8 cellular contexts compared by ENCODE assay signal in the genomic region with DNA sequence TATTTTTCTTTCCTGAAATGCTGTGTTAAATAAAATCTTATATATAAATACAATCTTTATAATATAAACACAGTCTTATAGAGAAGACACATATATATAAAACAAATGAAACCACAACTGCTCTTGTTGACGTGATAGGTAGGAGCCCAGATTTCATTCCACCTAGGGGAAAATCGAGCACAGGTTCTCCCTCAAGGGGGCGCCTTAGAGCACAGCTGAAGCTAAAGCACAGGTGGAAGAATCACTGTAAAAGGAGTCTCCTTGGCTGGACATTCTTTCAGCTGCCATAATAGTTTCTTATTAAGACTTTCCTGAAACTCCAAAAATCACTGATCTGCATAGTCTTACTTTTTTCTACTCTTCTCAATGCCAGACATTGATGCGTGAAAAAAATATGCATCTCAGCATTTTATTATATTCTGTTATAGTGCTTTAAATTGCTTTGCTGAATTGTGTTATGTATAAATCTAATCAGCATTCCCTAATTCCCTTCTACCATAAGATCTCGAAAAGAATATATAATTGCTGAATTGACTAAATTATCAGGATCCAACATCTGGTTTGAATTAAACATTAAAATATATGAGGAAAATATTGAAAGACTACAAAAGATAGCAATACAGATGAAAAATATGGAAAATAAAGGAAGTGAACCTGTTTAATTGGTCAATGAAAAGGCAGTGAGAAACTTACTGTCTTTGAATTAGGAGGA. TPM values are rescaled to one million over a fixed set of nuclear protein-coding genes. Genes with fewer than 3 reads are reported as not detected.
DNase-seq lines count a peak whose midpoint lies in the region; ATAC-seq and TF ChIP-seq lines count a peak whose summit lies in the region.

No MANE protein-coding gene starts in this region.

- ATAC-seq in activated naive CD8-positive, alpha-beta T cell treated with anti-CD3 and anti-CD28 coated beads, Interleukin-2, amount 10 ng/mL, durations not matched to agents 7 days and 5 days (ENCODE audit: low read depth): no peak
- ATAC-seq in left lung: peak; percentile 71
- ATAC-seq in T-helper 17 cell: no peak

- H3K27ac Mint-ChIP-seq in activated naive CD8-positive, alpha-beta T cell treated with anti-CD3 and anti-CD28 coated beads, Interleukin-2, amount 10 ng/mL, durations not matched to agents 7 days and 5 days: no peak overlapping the region
- H3K27ac Mint-ChIP-seq in activated T-helper 2 cell treated with anti-CD3 and anti-CD28 coated beads, Interferon-gamma antibody, Interleukin-2, Interleukin-4, amounts not matched to agents 10 μg/mL and 5 μg/mL and 100 μg/mL, durations not matched to agents 14 hours and 24 hours and 36 hours: no peak overlapping the region
- H3K27ac Mint-ChIP-seq in T-helper 17 cell: no peak overlapping the region

- H3K36me3 ChIP-seq in Karpas-422 (ENCODE audit: insufficient read depth, low read length): no peaks in the 10 kb centered on the region
- H3K36me3 ChIP-seq in left lung: no peaks in the 10 kb centered on the region
- no peaks in the 10 kb centered on the region for H3K36me3 ChIP-seq in ovary

- H3K4me1 Mint-ChIP-seq in activated naive CD8-positive, alpha-beta T cell treated with anti-CD3 and anti-CD28 coated beads, Interleukin-2, amount 10 ng/mL, durations not matched to agents 7 days and 5 days: no peaks in the 10 kb centered on the region
- no peaks in the 10 kb centered on the region for H3K4me1 Mint-ChIP-seq in activated T-helper 2 cell treated with anti-CD3 and anti-CD28 coated beads, Interferon-gamma antibody, Interleukin-2, Interleukin-4, amounts not matched to agents 10 μg/mL and 5 μg/mL and 100 μg/mL, durations not matched to agents 14 hours and 24 hours and 36 hours (ENCODE audit: low read depth)
- no peaks in the 10 kb centered on the region for H3K4me1 Mint-ChIP-seq in T-helper 17 cell

- no peaks in the 10 kb centered on the region for H3K9me3 Mint-ChIP-seq in activated naive CD8-positive, alpha-beta T cell treated with anti-CD3 and anti-CD28 coated beads, Interleukin-2, amount 10 ng/mL, durations not matched to agents 7 days and 5 days
- H3K9me3 Mint-ChIP-seq in activated T-helper 2 cell treated with anti-CD3 and anti-CD28 coated beads, Interferon-gamma antibody, Interleukin-2, Interleukin-4, amounts not matched to agents 10 μg/mL and 5 μg/mL and 100 μg/mL, durations not matched to agents 14 hours and 24 hours and 36 hours: no peaks in the 10 kb centered on the region

- peak; percentile 41 to 64 for TF ChIP-seq CTCF in left lung (IDR thresholded peaks at IDR 0.05)
- TF ChIP-seq CTCF in ovary (IDR thresholded peaks at IDR 0.05): no peak

- H3K27ac ChIP-seq in Karpas-422 (ENCODE audit: low read length) (no peak overlapping the region), left lung (no peak overlapping the region), ovary (no peak overlapping the region)

- no peak for TF ChIP-seq EP300 in ovary (IDR thresholded peaks at IDR 0.05)

- POLR2A ChIA-PET in activated naive CD8-positive, alpha-beta T cell treated with anti-CD3 and anti-CD28 coated beads, Interleukin-2, amount 10 ng/mL, durations not matched to agents 7 days and 5 days (lab: Charles Lee): no interaction called here

- H3K4me2 ChIP-seq in Karpas-422 (ENCODE audit: low read depth, low read length, poor library complexity, severe bottlenecking): no peak overlapping the region

- intact Hi-C loops in left lung (cut with DNase I) (loop anchor here in 1 of 2 donors (10.0 kb wide), 1 partner anchor 129 kb away; no protein-coding TSS in a partner anchor), ovary (cut with DNase I) (no loop called here)
- intact Hi-C loops in activated T-helper 2 cell treated with anti-CD3 and anti-CD28 coated beads, Interferon-gamma antibody, Interleukin-2, Interleukin-4, amounts not matched to agents 10 μg/mL and 5 μg/mL and 100 μg/mL, durations not matched to agents 14 hours and 24 hours and 36 hours (cut with micrococcal nuclease): loop anchor here (1.0 kb wide), 2 partner anchors 129 to 707 kb away; no protein-coding TSS in a partner anchor

- no peak overlapping the region for H3K4me3 Mint-ChIP-seq in activated naive CD8-positive, alpha-beta T cell treated with anti-CD3 and anti-CD28 coated beads, Interleukin-2, amount 10 ng/mL, durations not matched to agents 7 days and 5 days
- H3K4me3 Mint-ChIP-seq in activated T-helper 2 cell treated with anti-CD3 and anti-CD28 coated beads, Interferon-gamma antibody, Interleukin-2, Interleukin-4, amounts not matched to agents 10 μg/mL and 5 μg/mL and 100 μg/mL, durations not matched to agents 14 hours and 24 hours and 36 hours (ENCODE audit: low read depth): no peak overlapping the region
- no peak overlapping the region for H3K4me3 Mint-ChIP-seq in T-helper 17 cell

- H3K79me2 ChIP-seq in Karpas-422 (ENCODE audit: low read length): no peaks in the 10 kb centered on the region

- H2AFZ ChIP-seq in Karpas-422 (ENCODE audit: low read length): no peak overlapping the region

- no peak overlapping the region for H3K9ac ChIP-seq in Karpas-422 (ENCODE audit: low read length)

- H3K27me3 ChIP-seq in Karpas-422 (ENCODE audit: low read length): no peaks in the 10 kb centered on the region
- H3K27me3 ChIP-seq in left lung: no peaks in the 10 kb centered on the region
- no peaks in the 10 kb centered on the region for H3K27me3 ChIP-seq in ovary

- no peak for TF ChIP-seq POLR2A in ovary (IDR thresholded peaks at IDR 0.05)

- H3K9me3 ChIP-seq in Karpas-422 (ENCODE audit: low read length) (no peaks in the 10 kb centered on the region), left lung (peaks cover 0 to 2% of the 10 kb centered on the region in 2 donors), T-helper 17 cell (ENCODE audit: control insufficient read depth, low read length, poor library complexity, severe bottlenecking) (no peaks in the 10 kb centered on the region), ovary (no peaks in the 10 kb centered on the region)

- WGBS in ovary, 3 donors: 18 to 25% (median 21%) methylated on average over 5 of the region's 5 CpGs

- no peaks in the 10 kb centered on the region for H3K36me3 Mint-ChIP-seq in activated naive CD8-positive, alpha-beta T cell treated with anti-CD3 and anti-CD28 coated beads, Interleukin-2, amount 10 ng/mL, durations not matched to agents 7 days and 5 days
- H3K36me3 Mint-ChIP-seq in activated T-helper 2 cell treated with anti-CD3 and anti-CD28 coated beads, Interferon-gamma antibody, Interleukin-2, Interleukin-4, amounts not matched to agents 10 μg/mL and 5 μg/mL and 100 μg/mL, durations not matched to agents 14 hours and 24 hours and 36 hours (ENCODE audit: low read depth): no peaks in the 10 kb centered on the region
- peaks cover 3% of the 10 kb centered on the region for H3K36me3 Mint-ChIP-seq in T-helper 17 cell (ENCODE audit: low read depth)

- no peaks in the 10 kb centered on the region for H3K27me3 Mint-ChIP-seq in activated naive CD8-positive, alpha-beta T cell treated with anti-CD3 and anti-CD28 coated beads, Interleukin-2, amount 10 ng/mL, durations not matched to agents 7 days and 5 days
- H3K27me3 Mint-ChIP-seq in activated T-helper 2 cell treated with anti-CD3 and anti-CD28 coated beads, Interferon-gamma antibody, Interleukin-2, Interleukin-4, amounts not matched to agents 10 μg/mL and 5 μg/mL and 100 μg/mL, durations not matched to agents 14 hours and 24 hours and 36 hours (ENCODE audit: low read depth): peaks cover 2% of the 10 kb centered on the region
- peaks cover 7% of the 10 kb centered on the region for H3K27me3 Mint-ChIP-seq in T-helper 17 cell

- no peaks in the 10 kb centered on the region for H4K20me1 ChIP-seq in Karpas-422 (ENCODE audit: insufficient read depth, low read depth, low read length)

- peak; percentile 26 for DNase-seq in NCI-H748 (lab: John Stamatoyannopoulos, UW; ENCODE audit: unreplicated experiment)
- no peak for DNase-seq in NCI-H748 treated with DMSO at 0.1 percent for 48 hours (lab: John Stamatoyannopoulos, UW)
- peak; percentile 85 for DNase-seq in Karpas-422
- peak; percentile 33 for DNase-seq in activated naive CD8-positive, alpha-beta T cell treated with anti-CD3 and anti-CD28 coated beads, Interleukin-2, amount 10 ng/mL, durations not matched to agents 7 days and 5 days
- DNase-seq in left lung: peak in 1 of 2 donors; percentile 33
- no peak for DNase-seq in activated T-helper 2 cell treated with anti-CD3 and anti-CD28 coated beads, Interferon-gamma antibody, Interleukin-2, Interleukin-4, amounts not matched to agents 10 μg/mL and 5 μg/mL and 100 μg/mL, durations not matched to agents 14 hours and 24 hours and 36 hours (ENCODE audit: low spot score)
- no peak for DNase-seq in T-helper 17 cell
- no peak for DNase-seq in ovary

- no peaks in the 10 kb centered on the region for H3K9me2 ChIP-seq in Karpas-422 (replicated peaks; ENCODE audit: insufficient read depth, low read length)

- H3K4me1 ChIP-seq in Karpas-422 (ENCODE audit: low read length) (no peaks in the 10 kb centered on the region), left lung (no peaks in the 10 kb centered on the region), ovary (ENCODE audit: insufficient read depth) (no peaks in the 10 kb centered on the region)

- H3K4me3 ChIP-seq in Karpas-422 (ENCODE audit: low read length) (no peak overlapping the region), left lung (no peak overlapping the region), ovary (no peak overlapping the region)

RNA-seq across cellular contexts. Expression of gene RXFP1, which starts 25.5 kb away (rescaled TPM):
- not detected in 2 replicates for total RNA-seq in Karpas-422 (2014; rRNA removed; shearing (Covaris generic); ENCODE audit: low replicate concordance)
- not detected for total RNA-seq in activated naive CD8-positive, alpha-beta T cell treated with anti-CD3 and anti-CD28 coated beads, Interleukin-2, amount 10 ng/mL, durations not matched to agents 7 days and 5 days
- total RNA-seq in left lung (1 to 10 TPM; 2.7 to 4.3 TPM), T-helper 17 cell (not detected), ovary (1 to 10 TPM in 1 of 7 donors, under 1 TPM in 6; 0.35 to 3.6 (median 0.69) TPM)
- not detected in 2 replicates for total RNA-seq in activated T-helper 2 cell treated with anti-CD3 and anti-CD28 coated beads, Interferon-gamma antibody, Interleukin-2, Interleukin-4, amounts not matched to agents 10 μg/mL and 5 μg/mL and 100 μg/mL, durations not matched to agents 14 hours and 24 hours and 36 hours
- under 1 TPM; 0.73 to 0.93 TPM for polyA plus RNA-seq in ovary

Comparison
In these comparisons a context has a peak if more than half of its experiments do, and no peak if none do; other contexts are left out.
1. DNase-seq: peak in NCI-H748 (single experiment), Karpas-422 (single experiment) and activated naive CD8-positive, alpha-beta T cell treated with anti-CD3 and anti-CD28 coated beads, Interleukin-2, amount 10 ng/mL, durations not matched to agents 7 days and 5 days (single experiment); none in NCI-H748 treated with DMSO at 0.1 percent for 48 hours (single experiment), activated T-helper 2 cell treated with anti-CD3 and anti-CD28 coated beads, Interferon-gamma antibody, Interleukin-2, Interleukin-4, amounts not matched to agents 10 μg/mL and 5 μg/mL and 100 μg/mL, durations not matched to agents 14 hours and 24 hours and 36 hours (single experiment), T-helper 17 cell (0 of 3) and ovary (0 of 5).
2. CTCF ChIP-seq: peak in left lung (2 of 2); none in ovary (0 of 3).